Comparison of ENCODE assay signal across 8 cellular contexts in the genomic region with DNA sequence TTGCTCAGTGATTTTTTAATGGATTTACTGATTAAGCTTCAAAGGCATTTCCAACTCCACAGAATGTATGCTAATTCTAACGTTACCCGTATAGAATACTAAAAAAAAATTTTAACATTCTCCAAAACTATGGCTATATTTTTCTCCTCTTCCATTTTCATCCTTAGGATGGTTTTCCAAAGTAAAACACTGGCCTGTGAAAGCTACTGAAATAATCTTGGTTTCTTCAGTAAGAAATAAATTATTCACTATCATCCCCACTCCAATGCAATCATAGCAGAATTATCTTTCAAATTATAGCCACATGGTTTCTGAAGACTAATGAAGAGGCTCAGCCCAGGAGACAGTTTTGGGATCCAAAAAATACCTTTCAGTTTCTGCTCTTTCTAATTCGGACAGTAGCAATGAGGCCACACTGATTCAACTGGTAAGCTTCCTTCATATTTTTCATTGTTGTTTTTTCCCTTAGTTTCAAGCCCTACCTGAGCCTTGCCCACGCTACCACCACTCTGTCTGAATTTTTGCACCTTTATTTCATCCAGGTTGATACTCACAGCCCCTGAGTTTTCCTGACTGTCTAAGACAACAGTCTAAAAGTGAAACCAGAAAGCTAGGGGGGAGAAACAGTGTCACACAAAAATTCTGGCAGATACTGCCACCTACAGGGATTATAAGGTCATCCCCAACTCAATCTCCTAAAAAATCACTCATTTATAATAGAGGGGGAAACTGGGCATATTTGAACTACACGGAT.
DNase-seq lines count a peak whose midpoint lies in the region; ATAC-seq, FAIRE-seq and TF ChIP-seq lines count a peak whose summit lies in the region.

No MANE protein-coding gene starts in this region.

- H3K27ac Mint-ChIP-seq in naive B cell = no peak overlapping the region

- no peaks in the 10 kb centered on the region for H3K27me3 ChIP-seq in BE2C

- no peaks in the 10 kb centered on the region for H3K9me3 Mint-ChIP-seq in naive B cell

- DNase-seq in BE2C (peak; percentile 8), GM18507 (ENCODE audit: extremely low spot score, insufficient read length, low read depth) (no peak), NCI-H1092 treated with DMSO at 0.1 percent for 48 hours (lab: John Stamatoyannopoulos, UW) (peak; percentile 69), epithelial cell of proximal tubule (ENCODE audit: low read depth) (peak; percentile 13), naive B cell (no peak)
- no peak for DNase-seq in stimulated activated CD4-positive, alpha-beta T cell treated with anti-CD3 and anti-CD28 coated beads, Interleukin-1b, Interleukin-23, amount 100 ng/mL, for 48 hours

- H3K36me3 ChIP-seq in BE2C = no peaks in the 10 kb centered on the region

- no peaks in the 10 kb centered on the region for H3K9me3 ChIP-seq in BE2C

- ATAC-seq in HG02852 (IDR thresholded peaks at IDR 0.05; ENCODE audit: unreplicated experiment) (peak; percentile 98), SK-N-SH treated with all-trans-retinoic acid at 6 μM for 48 hours (peak; percentile 98), naive B cell (ENCODE audit: low read depth in 2 of 2) (no peak)

- peak; percentile 83 for FAIRE-seq in GM18507 (lab: Jason Lieb, UNC)

- no peaks in the 10 kb centered on the region for H3K36me3 Mint-ChIP-seq in naive B cell

- no peaks in the 10 kb centered on the region for H3K27me3 Mint-ChIP-seq in naive B cell

- no peaks in the 10 kb centered on the region for H3K4me1 ChIP-seq in BE2C

- TF ChIP-seq CTCF in BE2C (IDR thresholded peaks at IDR 0.05; ENCODE audit: low read depth, low read length) = peak; percentile 67
- peak; percentile 83 for TF ChIP-seq CTCF in epithelial cell of proximal tubule (conservative IDR thresholded peaks at IDR 0.05; ENCODE audit: low read depth, low read length)

- peak overlapping the region in 6 of 8 donors; percentile 23 to 71 (median 49) for H3K4me3 Mint-ChIP-seq in naive B cell

- H3K4me3 ChIP-seq in BE2C (ENCODE audit: low read depth, low read length) (peak overlapping the region; percentile 51), epithelial cell of proximal tubule (ENCODE audit: low read depth, low read length) (peak overlapping the region; percentile 47)

- H3K4me1 Mint-ChIP-seq in naive B cell = peaks cover 0 to 10% (median 6%) of the 10 kb centered on the region in 3 donors

TF ChIP-seq in SK-N-SH treated with all-trans-retinoic acid at 6 μM for 48 hours, 23 proteins besides CTCF, POLR2A, EP300 and RAD21:
- TF ChIP-seq ESRRG (CRISPR knock-in tag; IDR thresholded peaks at IDR 0.05) = no peak
- TF ChIP-seq, protein P1, sequence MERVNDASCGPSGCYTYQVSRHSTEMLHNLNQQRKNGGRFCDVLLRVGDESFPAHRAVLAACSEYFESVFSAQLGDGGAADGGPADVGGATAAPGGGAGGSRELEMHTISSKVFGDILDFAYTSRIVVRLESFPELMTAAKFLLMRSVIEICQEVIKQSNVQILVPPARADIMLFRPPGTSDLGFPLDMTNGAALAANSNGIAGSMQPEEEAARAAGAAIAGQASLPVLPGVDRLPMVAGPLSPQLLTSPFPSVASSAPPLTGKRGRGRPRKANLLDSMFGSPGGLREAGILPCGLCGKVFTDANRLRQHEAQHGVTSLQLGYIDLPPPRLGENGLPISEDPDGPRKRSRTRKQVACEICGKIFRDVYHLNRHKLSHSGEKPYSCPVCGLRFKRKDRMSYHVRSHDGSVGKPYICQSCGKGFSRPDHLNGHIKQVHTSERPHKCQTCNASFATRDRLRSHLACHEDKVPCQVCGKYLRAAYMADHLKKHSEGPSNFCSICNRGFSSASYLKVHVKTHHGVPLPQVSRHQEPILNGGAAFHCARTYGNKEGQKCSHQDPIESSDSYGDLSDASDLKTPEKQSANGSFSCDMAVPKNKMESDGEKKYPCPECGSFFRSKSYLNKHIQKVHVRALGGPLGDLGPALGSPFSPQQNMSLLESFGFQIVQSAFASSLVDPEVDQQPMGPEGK (CRISPR knock-in tag; IDR thresholded peaks at IDR 0.05; ENCODE audit: borderline replicate concordance) = no peak
- no peak for TF ChIP-seq ZFP30 (CRISPR knock-in tag; IDR thresholded peaks at IDR 0.05)
- TF ChIP-seq SNAI2 (CRISPR knock-in tag; IDR thresholded peaks at IDR 0.05) = no peak
- TF ChIP-seq ZC3H10 (CRISPR knock-in tag; IDR thresholded peaks at IDR 0.05) = no peak
- TF ChIP-seq ZFP3 (CRISPR knock-in tag; IDR thresholded peaks at IDR 0.05) = no peak

Comparison
In these comparisons a context has a peak if more than half of its experiments do, and no peak if none do; other contexts are left out.
1. DNase-seq: peak in BE2C (single experiment), NCI-H1092 treated with DMSO at 0.1 percent for 48 hours (single experiment) and epithelial cell of proximal tubule (single experiment); none in GM18507 (single experiment), naive B cell (single experiment) and stimulated activated CD4-positive, alpha-beta T cell treated with anti-CD3 and anti-CD28 coated beads, Interleukin-1b, Interleukin-23, amount 100 ng/mL, for 48 hours (single experiment).
2. ATAC-seq: peak in HG02852 (single experiment) and SK-N-SH treated with all-trans-retinoic acid at 6 μM for 48 hours (single experiment); none in naive B cell (0 of 2).